ENCODE assay signal across 8 cellular contexts in the genomic region with DNA sequence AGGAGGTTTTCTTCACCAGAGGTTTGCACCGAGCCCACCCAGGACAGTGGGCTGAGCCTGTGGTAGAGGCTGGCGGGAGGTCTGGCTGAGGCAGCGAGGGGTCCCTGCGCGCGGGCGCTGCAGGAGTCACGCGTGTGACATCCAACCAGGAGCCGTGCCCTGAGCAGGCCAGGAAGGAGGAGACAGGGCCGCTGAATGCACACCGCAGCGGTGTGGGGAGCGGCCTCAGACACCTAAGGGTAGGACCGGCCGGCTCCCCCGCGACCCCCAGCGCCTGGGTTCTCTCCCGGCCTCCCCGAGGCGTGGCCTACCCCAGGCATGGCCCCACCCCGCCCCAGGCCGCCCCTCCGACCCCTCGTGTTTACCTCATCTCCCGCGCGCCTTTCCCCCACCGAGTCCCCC. TPM values are rescaled to one million over a fixed set of nuclear protein-coding genes. Genes with fewer than 3 reads are reported as not detected.
DNase-seq lines count a peak whose midpoint lies in the region; ATAC-seq and TF ChIP-seq lines count a peak whose summit lies in the region.

No MANE protein-coding gene starts in this region.

- peak overlapping the region; percentile 61 for H3K4me2 ChIP-seq in KMS-11
- H3K4me2 ChIP-seq in mesendoderm (ENCODE audit: low read length) = peak overlapping the region; percentile 89

- H3K79me1 ChIP-seq in mesendoderm (ENCODE audit: low read length) = no peaks in the 10 kb centered on the region

- no peak overlapping the region for H3K4ac ChIP-seq in mesendoderm (ENCODE audit: low read depth, low read length)

- H3K56ac ChIP-seq in mesendoderm (ENCODE audit: low read length) = peak overlapping the region; percentile 95

- H3K4me1 ChIP-seq in KMS-11 (ENCODE audit: low read depth, poor library complexity, severe bottlenecking) (peaks cover 7% of the 10 kb centered on the region), ectodermal cell (ENCODE audit: control insufficient read depth, insufficient read depth, low read length) (no peaks in the 10 kb centered on the region), mesendoderm (ENCODE audit: control insufficient read depth, low read depth, low read length) (no peaks in the 10 kb centered on the region)

- peak; percentile 75 for DNase-seq in NCI-H1436 (lab: John Stamatoyannopoulos, UW)
- DNase-seq in NCI-H1436 treated with DMSO at 0.1 percent for 48 hours (lab: John Stamatoyannopoulos, UW) = no peak
- DNase-seq in mesendoderm = peak; percentile 57
- peak; percentile 53 to 61 for DNase-seq in stimulated activated naive CD8-positive, alpha-beta T cell treated with anti-CD3 and anti-CD28 coated beads, Interleukin-15, amount 100 ng/mL, for 72 hours

- 1% methylated on average over 30 of the region's 30 CpGs for WGBS in ectodermal cell, 2 experiments
- no CpG with 5 or more reads among the region's 30 CpGs for WGBS in mesendoderm (ENCODE audit: extremely low coverage, insufficient coverage, low lambda C conversion rate)

- no peaks in the 10 kb centered on the region for H3K27me3 Mint-ChIP-seq in stimulated activated naive CD8-positive, alpha-beta T cell treated with anti-CD3 and anti-CD28 coated beads, Interleukin-15, amount 100 ng/mL, for 72 hours

- peak; percentile 37 for ATAC-seq in GM21786 (IDR thresholded peaks at IDR 0.05; ENCODE audit: unreplicated experiment)
- ATAC-seq in stimulated activated naive CD8-positive, alpha-beta T cell treated with anti-CD3 and anti-CD28 coated beads, Interleukin-15, amount 100 ng/mL, for 72 hours = peak; percentile 73

- peaks cover 2% of the 10 kb centered on the region for H3K9me3 ChIP-seq in ectodermal cell (ENCODE audit: control insufficient read depth, low read length)

- H3K27ac ChIP-seq in KMS-11 (peak overlapping the region; percentile 41; the same call in 1 of the 2 replicates), VCaP (peak overlapping the region; percentile 78), ectodermal cell (ENCODE audit: insufficient read depth, low read depth, low read length, poor library complexity, severe bottlenecking) (no peak overlapping the region), mesendoderm (ENCODE audit: low read depth, low read length) (peak overlapping the region; percentile 47)

- no peak overlapping the region for H2AK5ac ChIP-seq in mesendoderm (ENCODE audit: low read length)

- peak overlapping the region; percentile 100 for H3K18ac ChIP-seq in mesendoderm (ENCODE audit: low read length)

- H3K27me3 ChIP-seq in KMS-11 (ENCODE audit: insufficient read depth, low read depth) (no peaks in the 10 kb centered on the region), ectodermal cell (ENCODE audit: control insufficient read depth, insufficient read depth, low read length, poor library complexity, severe bottlenecking) (no peaks in the 10 kb centered on the region), mesendoderm (ENCODE audit: insufficient read depth, low read length, poor library complexity) (no peaks in the 10 kb centered on the region)

- peak overlapping the region; percentile 75 for H2AFZ ChIP-seq in KMS-11 (ENCODE audit: low read depth)

- no peak overlapping the region for H3K4me3 ChIP-seq in KMS-11 (IDR thresholded peaks at IDR 0.05; ENCODE audit: insufficient read depth, low read depth, low read length)
- H3K4me3 ChIP-seq in ectodermal cell (ENCODE audit: insufficient read depth, low read depth, low read length) = peak overlapping the region; percentile 68
- H3K4me3 ChIP-seq in mesendoderm (ENCODE audit: low read length) = peak overlapping the region; percentile 73

- H4K5ac ChIP-seq in mesendoderm (ENCODE audit: low read length) = no peak overlapping the region

- no peak overlapping the region for H2BK15ac ChIP-seq in mesendoderm (replicated peaks; ENCODE audit: low read depth)

- H3K9ac ChIP-seq in KMS-11 (peak overlapping the region; percentile 56), mesendoderm (ENCODE audit: low read length) (peak overlapping the region; percentile 92)

- no peaks in the 10 kb centered on the region for H3K36me3 ChIP-seq in KMS-11 (ENCODE audit: insufficient read depth)
- H3K36me3 ChIP-seq in ectodermal cell (ENCODE audit: control insufficient read depth, insufficient read depth, low read length) = no peaks in the 10 kb centered on the region
- no peaks in the 10 kb centered on the region for H3K36me3 ChIP-seq in mesendoderm (ENCODE audit: control insufficient read depth, insufficient read depth, low read length)

- peak overlapping the region; percentile 99 for H4K8ac ChIP-seq in mesendoderm (ENCODE audit: low read depth, low read length)

- H3K27ac Mint-ChIP-seq in stimulated activated naive CD8-positive, alpha-beta T cell treated with anti-CD3 and anti-CD28 coated beads, Interleukin-15, amount 100 ng/mL, for 72 hours = peak overlapping the region; percentile 94 to 97

- no peak overlapping the region for H3K23ac ChIP-seq in mesendoderm (ENCODE audit: low read length)

- no peaks in the 10 kb centered on the region for H3K9me3 Mint-ChIP-seq in stimulated activated naive CD8-positive, alpha-beta T cell treated with anti-CD3 and anti-CD28 coated beads, Interleukin-15, amount 100 ng/mL, for 72 hours

- no peak overlapping the region for H2BK5ac ChIP-seq in mesendoderm (ENCODE audit: low read length)

- H2BK120ac ChIP-seq in mesendoderm (ENCODE audit: low read depth, low read length) = peak overlapping the region; percentile 84

- peaks cover 27% of the 10 kb centered on the region for H3K4me1 Mint-ChIP-seq in stimulated activated naive CD8-positive, alpha-beta T cell treated with anti-CD3 and anti-CD28 coated beads, Interleukin-15, amount 100 ng/mL, for 72 hours

- H3K79me2 ChIP-seq in KMS-11 (ENCODE audit: insufficient read depth, low read depth) (no peaks in the 10 kb centered on the region), mesendoderm (ENCODE audit: control insufficient read depth, insufficient read depth, low read length) (no peaks in the 10 kb centered on the region)

- H4K20me1 ChIP-seq in KMS-11 (ENCODE audit: insufficient read depth) = no peaks in the 10 kb centered on the region

- H3K4me3 Mint-ChIP-seq in stimulated activated naive CD8-positive, alpha-beta T cell treated with anti-CD3 and anti-CD28 coated beads, Interleukin-15, amount 100 ng/mL, for 72 hours = peak overlapping the region; percentile 87 to 99

- TF ChIP-seq CTCF in KMS-11 (conservative IDR thresholded peaks at IDR 0.05; ENCODE audit: low read depth, low read length) (no peak), VCaP (conservative IDR thresholded peaks at IDR 0.05) (no peak)

RNA-seq across cellular contexts. Expression of a gene that starts 0.4 kb away (rescaled TPM):
- polyA plus RNA-seq in ectodermal cell (2013, experiment 1 of 4) = 38.2 TPM
- 39.6 TPM for polyA plus RNA-seq in ectodermal cell (2013, experiment 2 of 4)
- polyA plus RNA-seq in ectodermal cell (2013, experiment 3 of 4) = 30.1 TPM
- polyA plus RNA-seq in ectodermal cell (2013, experiment 4 of 4) = 35.8 TPM
- polyA plus RNA-seq in mesendoderm (2013, experiment 1 of 2) = 25.6 TPM
- polyA plus RNA-seq in mesendoderm (2013, experiment 2 of 2) = 26.0 TPM
